Comparison of ENCODE assay signal across 8 cellular contexts in genomic region chr1:165632152-165632469, GRCh38. TPM values are rescaled to one million over a fixed set of nuclear protein-coding genes. Genes with fewer than 3 reads are reported as not detected.
DNase-seq lines count a peak whose midpoint lies in the region; ATAC-seq and TF ChIP-seq lines count a peak whose summit lies in the region.

No MANE protein-coding gene starts in this region.

- no peaks in the 10 kb centered on the region for H3K79me2 ChIP-seq in DOHH2 (ENCODE audit: control insufficient read depth, low read length)

- no peak for TF ChIP-seq CTCF in DOHH2 (IDR thresholded peaks at IDR 0.05; ENCODE audit: low read depth, low read length, poor library complexity, severe bottlenecking)
- TF ChIP-seq CTCF in RWPE2 (IDR thresholded peaks at IDR 0.05; ENCODE audit: poor library complexity, severe bottlenecking): no peak
- no peak for TF ChIP-seq CTCF in foreskin fibroblast (IDR thresholded peaks at IDR 0.05; ENCODE audit: low read depth, low read length)
- TF ChIP-seq CTCF in sigmoid colon (IDR thresholded peaks at IDR 0.05): no peak
- TF ChIP-seq CTCF in nephron progenitor cell (IDR thresholded peaks at IDR 0.05): no peak

- no peaks in the 10 kb centered on the region for H3K36me3 Mint-ChIP-seq in nephron progenitor cell (ENCODE audit: low read depth)

- no peak for TF ChIP-seq EP300 in sigmoid colon (IDR thresholded peaks at IDR 0.05)

- peaks cover 45% of the 10 kb centered on the region for H3K4me1 Mint-ChIP-seq in nephron progenitor cell

- H3K36me3 ChIP-seq in DOHH2 (ENCODE audit: control insufficient read depth, low read length) (no peaks in the 10 kb centered on the region), RWPE2 (ENCODE audit: low read depth) (peaks cover 17% of the 10 kb centered on the region), sigmoid colon (peaks cover 0 to 6% (median 0%) of the 10 kb centered on the region in 4 donors)

- H3K9me2 ChIP-seq in DOHH2 (replicated peaks; ENCODE audit: control insufficient read depth, low read length): no peaks in the 10 kb centered on the region

- peak; percentile 48 for ATAC-seq in RWPE2 (ENCODE audit: low read depth)

- DNase-seq in RWPE2 (ENCODE audit: low spot score): no peak
- DNase-seq in foreskin fibroblast: no peak
- no peak for DNase-seq in sigmoid colon
- DNase-seq in NAMALWA (ENCODE audit: low spot score): no peak
- DNase-seq in NOMO-1 treated with dmso at 0.1 percent for 144 hours (lab: John Stamatoyannopoulos, UW; ENCODE audit: unreplicated experiment): no peak
- no peak for DNase-seq in nephron progenitor cell
- DNase-seq in NCI-H2227 treated with DMSO at 0.1 percent for 48 hours (lab: John Stamatoyannopoulos, UW): no peak

- peak overlapping the region; percentile 92 for H3K4me2 ChIP-seq in DOHH2 (ENCODE audit: low read length)

- TF ChIP-seq POLR2A in sigmoid colon (IDR thresholded peaks at IDR 0.05): no peak

- 9 to 35% methylated on average over 5 of the region's 5 CpGs for WGBS in sigmoid colon, 2 donors

- peaks cover 12% of the 10 kb centered on the region for H3F3A ChIP-seq in DOHH2 (ENCODE audit: control insufficient read depth, insufficient read depth)

- no peaks in the 10 kb centered on the region for H4K20me1 ChIP-seq in DOHH2 (ENCODE audit: control insufficient read depth, insufficient read depth, low read depth, low read length)

- no peaks in the 10 kb centered on the region for H3K27me3 Mint-ChIP-seq in nephron progenitor cell (ENCODE audit: low read depth, poor library complexity)

- H3K27ac ChIP-seq in DOHH2 (ENCODE audit: low read depth, low read length) (no peak overlapping the region), RWPE2 (ENCODE audit: poor library complexity, severe bottlenecking) (peak overlapping the region; percentile 78), sigmoid colon (peak overlapping the region; percentile 81 to 93 (median 90))

- intact Hi-C loops in sigmoid colon (cut with DNase I): no loop called here

- H3K27me3 ChIP-seq in DOHH2 (ENCODE audit: control insufficient read depth, low read length): peaks cover 29% of the 10 kb centered on the region
- no peaks in the 10 kb centered on the region for H3K27me3 ChIP-seq in RWPE2 (ENCODE audit: insufficient read depth, poor library complexity, severe bottlenecking)
- no peaks in the 10 kb centered on the region for H3K27me3 ChIP-seq in sigmoid colon

- no peak overlapping the region for H3K4me3 Mint-ChIP-seq in nephron progenitor cell

- H3K9me3 ChIP-seq in DOHH2 (ENCODE audit: control insufficient read depth, insufficient read depth, low read length): no peaks in the 10 kb centered on the region
- no peaks in the 10 kb centered on the region for H3K9me3 ChIP-seq in RWPE2 (ENCODE audit: severe bottlenecking)
- H3K9me3 ChIP-seq in sigmoid colon: no peaks in the 10 kb centered on the region

- H3K9me3 Mint-ChIP-seq in nephron progenitor cell: no peaks in the 10 kb centered on the region

- H3K4me1 ChIP-seq in DOHH2 (ENCODE audit: control insufficient read depth, low read length): peaks cover 50% of the 10 kb centered on the region
- peaks cover 12% of the 10 kb centered on the region for H3K4me1 ChIP-seq in RWPE2 (ENCODE audit: insufficient read depth, poor library complexity, severe bottlenecking)
- H3K4me1 ChIP-seq in sigmoid colon: peaks cover 0 to 51% (median 47%) of the 10 kb centered on the region in 4 donors

- H3K4me3 ChIP-seq in DOHH2 (ENCODE audit: low read length) (peak overlapping the region; percentile 80), RWPE2 (ENCODE audit: severe bottlenecking) (peak overlapping the region; percentile 42), foreskin fibroblast (ENCODE audit: low read depth in 1 of 2, low read length in 2 of 2) (peak overlapping the region; percentile 61 to 98), sigmoid colon (peak overlapping the region; percentile 55 to 88 (median 74))

- no peak overlapping the region for H3K27ac Mint-ChIP-seq in nephron progenitor cell

RNA-seq across cellular contexts. Expression of gene MGST3, which starts 1.1 kb away (rescaled TPM):
- total RNA-seq in sigmoid colon: 100 to 1,000 TPM; 162 to 269 (median 201) TPM
- 100 to 1,000 TPM; 131 to 359 (median 191) TPM for polyA plus RNA-seq in sigmoid colon
